Comparison of ENCODE assay signal across 8 cellular contexts in genomic region chr11:124674571-124674970, GRCh38. TPM values are rescaled to one million over a fixed set of nuclear protein-coding genes. Genes with fewer than 3 reads are reported as not detected.
A peak's percentile ranks its signal among the peaks of the same experiment; 100 is the strongest.
DNase-seq lines count a peak whose midpoint lies in the region; ATAC-seq and TF ChIP-seq lines count a peak whose summit lies in the region.

No MANE protein-coding gene starts in this region.

- peak overlapping the region; percentile 93 for H3K4me3 Mint-ChIP-seq in neural crest cell

- H3K9me3 Mint-ChIP-seq in neural crest cell = no peaks in the 10 kb centered on the region

- no peak overlapping the region for H3K27ac ChIP-seq in BLaER1
- H3K27ac ChIP-seq in dorsolateral prefrontal cortex = peak overlapping the region in 42 of 59 donors; percentile 62 to 95 (median 89)

- H3K27me3 ChIP-seq in BLaER1 (no peaks in the 10 kb centered on the region), dorsolateral prefrontal cortex (no peaks in the 10 kb centered on the region)

- H3K4me1 ChIP-seq in BLaER1 = peaks cover 47% of the 10 kb centered on the region

- peak overlapping the region; percentile 77 for H3K9ac ChIP-seq in BLaER1

- TF ChIP-seq CTCF in LNCaP clone FGC (IDR thresholded peaks at IDR 0.05; ENCODE audit: control insufficient read depth, extremely low read depth, insufficient read depth) (no peak), dorsolateral prefrontal cortex (IDR thresholded peaks at IDR 0.05 in 54 of 56, conservative IDR thresholded peaks at IDR 0.05 in 2 of 56; ENCODE audit: low read depth in 1 of 56, partially characterized antibody in 56 of 56) (no peak), neural crest cell (conservative IDR thresholded peaks at IDR 0.05) (no peak)

- no peaks in the 10 kb centered on the region for H4K20me1 ChIP-seq in BLaER1

- H3K4me3 ChIP-seq in BLaER1 (peak overlapping the region; percentile 76), LNCaP clone FGC (ENCODE audit: low read depth, low read length) (peak overlapping the region; percentile 81), dorsolateral prefrontal cortex (peak overlapping the region in 58 of 59 donors; percentile 57 to 89 (median 74))

- intact Hi-C loops in dorsolateral prefrontal cortex (cut with DNase I) = loop anchor here (5.0 to 10.0 kb wide), 5 partner anchors 63 to 280 kb away; partner anchors contain the start of genes CCDC15 (in 1 of the 2), ESAM (in 1 of the 2) and NRGN (in 1 of the 2)

- H3K36me3 Mint-ChIP-seq in neural crest cell (ENCODE audit: low read depth) = no peaks in the 10 kb centered on the region

- H3K4me1 Mint-ChIP-seq in neural crest cell = peaks cover 18% of the 10 kb centered on the region

- no peak for DNase-seq in LNCaP clone FGC (ENCODE audit: low read depth)
- DNase-seq in dorsolateral prefrontal cortex = no peak
- no peak for DNase-seq in neural crest cell (ENCODE audit: low read depth, low spot score)
- DNase-seq in dedifferentiated amniotic fluid mesenchymal stem cell (ENCODE audit: extremely low spot score) = no peak
- no peak for DNase-seq in DMS79 (lab: John Stamatoyannopoulos, UW)

- no peaks in the 10 kb centered on the region for H3K36me3 ChIP-seq in BLaER1

- peaks cover 15% of the 10 kb centered on the region for H3K27me3 Mint-ChIP-seq in neural crest cell (ENCODE audit: low read depth)

- H3K9me3 ChIP-seq in BLaER1 = no peaks in the 10 kb centered on the region

- peak overlapping the region; percentile 96 for H3K4me2 ChIP-seq in BLaER1

- ATAC-seq in activated CD4-positive, CD25-positive, alpha-beta regulatory T cell treated with anti-CD3 and anti-CD28 coated beads, Interleukin-2, amount 50 U/mL, for 24 hours = no peak
- ATAC-seq in HG02840 (IDR thresholded peaks at IDR 0.05; ENCODE audit: low FRiP score, unreplicated experiment) = no peak

- peak overlapping the region; percentile 99 for H3K27ac Mint-ChIP-seq in neural crest cell (ENCODE audit: unreplicated experiment)

RNA-seq across cellular contexts. Expression of gene SPA17, which starts 0.9 kb away (rescaled TPM):
- 10 to 100 TPM in 6 of 120 experiments, 1 to 10 TPM in 114; 2.0 to 12.4 (median 6.5) TPM for total RNA-seq in dorsolateral prefrontal cortex
- 18.2 and 19.1 TPM in 2 replicates for total RNA-seq in neural crest cell

RNA-seq across cellular contexts. Expression of gene SIAE, which starts 1.0 kb away (rescaled TPM):
- total RNA-seq in dorsolateral prefrontal cortex = 10 to 100 TPM; 23.8 to 62.3 (median 44.4) TPM
- 5.3 and 5.9 TPM in 2 replicates for total RNA-seq in neural crest cell

RNA-seq across cellular contexts. Expression of gene TBRG1, which starts 51.9 kb away (rescaled TPM):
- total RNA-seq in dorsolateral prefrontal cortex (100 to 1,000 TPM in 12 of 120 experiments, 10 to 100 TPM in 108; 47.5 to 107 (median 85.3) TPM), neural crest cell (23.0 and 27.3 TPM in 2 replicates)
